8 cellular contexts compared by ENCODE assay signal in genomic region chr4:145180298-145181090, GRCh38. TPM values are rescaled to one million over a fixed set of nuclear protein-coding genes. Genes with fewer than 3 reads are reported as not detected.
A peak's percentile ranks its signal among the peaks of the same experiment; 100 is the strongest.
DNase-seq lines count a peak whose midpoint lies in the region; ATAC-seq and TF ChIP-seq lines count a peak whose summit lies in the region.

OTUD4 (minus strand) TSS chr4:145180589; CDS start chr4:145179973, 616 bp downstream.

- peaks cover 4% of the 10 kb centered on the region for H3K36me3 Mint-ChIP-seq in activated T-cell treated with anti-CD3 and anti-CD28 coated beads, Interleukin-2, amount 50 U/mL, for 4 hours (ENCODE audit: insufficient read depth)

- DNase-seq in DMS53 treated with DMSO at 0.1 percent for 48 hours (lab: John Stamatoyannopoulos, UW; ENCODE audit: unreplicated experiment) (peak; percentile 78), KBM-7 (peak; percentile 95)
- DNase-seq in activated T-cell treated with anti-CD3 and anti-CD28 coated beads, Interleukin-2, amount 50 U/mL, for 4 hours = peak; percentile 95
- DNase-seq in stimulated activated CD8-positive, alpha-beta memory T cell treated with anti-CD3 and anti-CD28 coated beads, Interleukin-7, amount 100 ng/mL, for 24 hours (ENCODE audit: low read depth) = peak; percentile 85

- in situ Hi-C loops in KBM-7 (cut with MboI; ENCODE audit: low pct_unique_long_range_greater_than_20kb, low sequenced_read_pairs) = no loop called here

- H3K36me3 ChIP-seq in muscle layer of colon (ENCODE audit: insufficient read depth, low read length) = no peaks in the 10 kb centered on the region

- peak within 1 kb of the TSS; percentile 88 for H3K4me3 Mint-ChIP-seq in activated T-cell treated with anti-CD3 and anti-CD28 coated beads, Interleukin-2, amount 50 U/mL, for 4 hours

- peak within 1 kb of the TSS; percentile 76 for H3K9ac ChIP-seq in muscle layer of colon (ENCODE audit: low read length)

- H3K27me3 Mint-ChIP-seq in activated T-cell treated with anti-CD3 and anti-CD28 coated beads, Interleukin-2, amount 50 U/mL, for 4 hours (ENCODE audit: low read depth) = no peaks in the 10 kb centered on the region

- no peaks in the 10 kb centered on the region for H3K27me3 ChIP-seq in muscle layer of colon (ENCODE audit: control insufficient read depth in 1 of 2, insufficient read depth in 2 of 2, low read length in 2 of 2)

- peaks cover 29% of the 10 kb centered on the region for H3K4me1 Mint-ChIP-seq in activated T-cell treated with anti-CD3 and anti-CD28 coated beads, Interleukin-2, amount 50 U/mL, for 4 hours (ENCODE audit: low read depth)

- H3K4me3 ChIP-seq in muscle layer of colon (ENCODE audit: low read depth in 1 of 2, low read length in 2 of 2) = peak within 1 kb of the TSS; percentile 69 to 81

- no peaks in the 10 kb centered on the region for H3K9me3 ChIP-seq in muscle layer of colon (ENCODE audit: low read length)

- H3K4me1 ChIP-seq in muscle layer of colon (ENCODE audit: insufficient read depth, low read length) = peaks cover 22% of the 10 kb centered on the region

- ATAC-seq in GM21717 (IDR thresholded peaks at IDR 0.05; ENCODE audit: unreplicated experiment) (peak; percentile 84), esophagus mucosa (peak; percentile 96)
- peak; percentile 83 to 87 for ATAC-seq in activated T-cell treated with anti-CD3 and anti-CD28 coated beads, Interleukin-2, amount 50 U/mL, for 4 hours

- H3K9me3 Mint-ChIP-seq in activated T-cell treated with anti-CD3 and anti-CD28 coated beads, Interleukin-2, amount 50 U/mL, for 4 hours = no peaks in the 10 kb centered on the region

- peak within 1 kb of the TSS; percentile 93 for H3K27ac ChIP-seq in muscle layer of colon (ENCODE audit: low read depth, low read length)

TF ChIP-seq in PFSK-1, 5 proteins besides CTCF, POLR2A, EP300 and RAD21:
- TF ChIP-seq POLR2AphosphoS5 (IDR thresholded peaks at IDR 0.05; ENCODE audit: low read depth, low read length) = peak; percentile 51; the same call in 1 of the 2 replicates
- TF ChIP-seq FOXP2 (optimal IDR thresholded peaks at IDR 0.05; ENCODE audit: borderline replicate concordance, extremely low read depth, extremely low read length, insufficient read depth) = no peak

RNA-seq across cellular contexts. Expression of gene OTUD4, which starts in this region (rescaled TPM):
- 4.4 TPM for polyA plus RNA-seq in PFSK-1 (2012; ENCODE audit: insufficient read length, low read depth)
- 100 to 1,000 TPM in 2 of 3 donors, 10 to 100 TPM in 1; 94.4 to 113 (median 103) TPM for total RNA-seq in activated T-cell treated with anti-CD3 and anti-CD28 coated beads, Interleukin-2, amount 50 U/mL, for 4 hours
- total RNA-seq in esophagus mucosa = 25.1 TPM

Comparison
In these comparisons a context has a peak if more than half of its experiments do, and no peak if none do; other contexts are left out.
1. Peak in every context shown above with its lines: DNase-seq, ATAC-seq, H3K4me3 ChIP-seq and H3K27ac ChIP-seq.